Comparison of ENCODE assay signal across 13 cellular contexts in genomic region chr6:137878810-137879285, GRCh38. TPM values are rescaled to one million over a fixed set of nuclear protein-coding genes. Genes with fewer than 3 reads are reported as not detected.
A peak's percentile ranks its signal among the peaks of the same experiment; 100 is the strongest.
DNase-seq lines count a peak whose midpoint lies in the region; ATAC-seq and TF ChIP-seq lines count a peak whose summit lies in the region.
"Had no signal": no experiment of that assay in that cellular context is flagged by ENCODE, and none has a peak within 500 bp of the region (broad histone marks: within the 10 kb centered on the region; RNA-seq: fewer than 3 reads in every experiment).

No MANE protein-coding gene starts in this region.

- no peaks in the 10 kb centered on the region for H3K9me3 ChIP-seq in A673 (ENCODE audit: low read depth, low read length, poor library complexity, severe bottlenecking)
- H3K9me3 ChIP-seq in left lung = no peaks in the 10 kb centered on the region

- H3K36me3 ChIP-seq in GM23338 (ENCODE audit: insufficient read depth) = 0 out of 2 replicates have a peak, but pooled peaks cover 4% of the 10 kb centered on the region
- peaks cover 11% of the 10 kb centered on the region for H3K36me3 ChIP-seq in A673 (ENCODE audit: insufficient read depth, low read length, poor library complexity, severe bottlenecking)
- H3K36me3 ChIP-seq in left lung = peaks cover 5 to 92% of the 10 kb centered on the region in 2 donors

- H3K27ac ChIP-seq in GM23338 (ENCODE audit: low read depth) (no peak overlapping the region), A673 (ENCODE audit: low read depth, low read length, poor library complexity, severe bottlenecking) (no peak overlapping the region), left lung (peak overlapping the region in 1 of 2 donors; percentile 70)
- H3K27ac ChIP-seq: PC-9 had no signal

- no peaks in the 10 kb centered on the region for H3K79me2 ChIP-seq in GM23338 (replicated peaks; ENCODE audit: insufficient read depth)

- H3K27me3 ChIP-seq in GM23338 (ENCODE audit: insufficient read depth) = no peaks in the 10 kb centered on the region
- H3K27me3 ChIP-seq in A673 (replicated peaks; ENCODE audit: insufficient read depth, low read depth, low read length, poor library complexity) = no peaks in the 10 kb centered on the region
- H3K27me3 ChIP-seq in left lung = no peaks in the 10 kb centered on the region

- POLR2A ChIA-PET in naive thymus-derived CD8-positive, alpha-beta T cell (lab: Charles Lee) = interaction anchor here (1.8 kb wide), 1 partner anchor 11 kb away, joined by 9 read pairs; the partner anchor contains the start of gene TNFAIP3
- POLR2A ChIA-PET in A673 (lab: Charles Lee; ENCODE audit: low non-redundant PET) = no interaction called here

- no peak overlapping the region for H2AFZ ChIP-seq in GM23338
- H2AFZ ChIP-seq: PC-9 had no signal

- intact Hi-C loops in A673 (cut with micrococcal nuclease; ENCODE audit: unreplicated experiment) = no loop called here
- intact Hi-C loops in left lung (cut with DNase I) = no loop called here

- H3F3A ChIP-seq in GM23338 (replicated peaks; ENCODE audit: low read depth) = no peaks in the 10 kb centered on the region

- H3K36me3 Mint-ChIP-seq in GM23338 (ENCODE audit: low read depth) = 0 out of 3 replicates have a peak, but pooled peaks cover 3% of the 10 kb centered on the region
- peaks cover 11 to 87% (median 68%) of the 10 kb centered on the region in 3 donors for H3K36me3 Mint-ChIP-seq in naive thymus-derived CD8-positive, alpha-beta T cell

- no peak overlapping the region for H3K27ac Mint-ChIP-seq in GM23338
- H3K27ac Mint-ChIP-seq in naive thymus-derived CD8-positive, alpha-beta T cell = peak overlapping the region; percentile 35 to 99 (median 74)

- CTCF ChIA-PET in A673 (lab: Charles Lee) = no interaction called here

- no peaks in the 10 kb centered on the region for H3K9me3 Mint-ChIP-seq in GM23338
- H3K9me3 Mint-ChIP-seq in naive thymus-derived CD8-positive, alpha-beta T cell = no peaks in the 10 kb centered on the region
- H3K9me3 Mint-ChIP-seq: activated B cell treated with CpG ODN at 0.5 μM for 24 hours had no signal

- H3K4me3 Mint-ChIP-seq in GM23338 = peak overlapping the region; percentile 54; the same call in 2 of the 3 replicates
- peak overlapping the region in 6 of 10 donors; percentile 43 to 73 (median 60) for H3K4me3 Mint-ChIP-seq in naive thymus-derived CD8-positive, alpha-beta T cell
- H3K4me3 Mint-ChIP-seq: activated B cell treated with CpG ODN at 0.5 μM for 24 hours had no signal

- no peaks in the 10 kb centered on the region for H3K9me2 ChIP-seq in GM23338 (ENCODE audit: insufficient read depth)

- no TSS peak for BruUV-seq in A673 (replicated peaks; lab: Mats Ljungman, UMichigan)

- TF ChIP-seq CTCF in GM23338 (conservative IDR thresholded peaks at IDR 0.05; ENCODE audit: low read depth in 2 of 2) = peak; percentile 57 to 65
- TF ChIP-seq CTCF in A673 (conservative IDR thresholded peaks at IDR 0.05; ENCODE audit: low read depth, low read length) = no peak
- TF ChIP-seq CTCF in left lung (IDR thresholded peaks at IDR 0.05) = no peak

- ATAC-seq in GM23338 = peak; percentile 96
- no peak for ATAC-seq in naive thymus-derived CD8-positive, alpha-beta T cell
- no peak for ATAC-seq in left lung

- peaks cover 29% of the 10 kb centered on the region for H3K4me1 Mint-ChIP-seq in GM23338
- H3K4me1 Mint-ChIP-seq in naive thymus-derived CD8-positive, alpha-beta T cell = peaks cover 22 to 81% (median 63%) of the 10 kb centered on the region in 4 donors

- peaks cover 13% of the 10 kb centered on the region for H3K27me3 Mint-ChIP-seq in GM23338 (ENCODE audit: insufficient read depth, low read depth, poor library complexity)
- H3K27me3 Mint-ChIP-seq in naive thymus-derived CD8-positive, alpha-beta T cell = peaks cover 0 to 4% (median 0%) of the 10 kb centered on the region in 5 donors
- H3K27me3 Mint-ChIP-seq: activated B cell treated with CpG ODN at 0.5 μM for 24 hours had no signal

- no peak overlapping the region for H3K4me3 ChIP-seq in GM23338
- no peak overlapping the region for H3K4me3 ChIP-seq in A673 (ENCODE audit: low read depth, low read length, poor library complexity, severe bottlenecking)
- no peak overlapping the region for H3K4me3 ChIP-seq in left lung
- H3K4me3 ChIP-seq: PC-9 had no signal

- peaks cover 21% of the 10 kb centered on the region for H3K4me1 ChIP-seq in GM23338 (ENCODE audit: insufficient read depth)
- H3K4me1 ChIP-seq in A673 (ENCODE audit: insufficient read depth, low read length, poor library complexity, severe bottlenecking) = no peaks in the 10 kb centered on the region
- H3K4me1 ChIP-seq in left lung = peaks cover 7 to 97% of the 10 kb centered on the region in 2 donors

- peak overlapping the region; percentile 74; the same call in 1 of the 2 replicates for H3K4me2 ChIP-seq in GM23338
- H3K4me2 ChIP-seq: PC-9 had no signal

- no peaks in the 10 kb centered on the region for H4K20me1 ChIP-seq in GM23338 (replicated peaks; ENCODE audit: insufficient read depth)

- DNase-seq in AG08395 (ENCODE audit: low spot score) (peak; percentile 31), GM23338 (ENCODE audit: low spot score) (peak; percentile 92), A673 (ENCODE audit: low spot score) (no peak), cerebellar cortex (ENCODE audit: low spot score) (no peak), foreskin melanocyte (no peak), left lung (no peak)
- peak; percentile 27 for DNase-seq in effector CD4-positive, alpha-beta T cell
- DNase-seq in naive thymus-derived CD8-positive, alpha-beta T cell = peak in 3 of 10 donors; percentile 37 to 46 (median 38)
- DNase-seq: activated B cell treated with CpG ODN at 0.5 μM for 24 hours, DMS153, midbrain, MM.1S, PC-9 had no signal

TF ChIP-seq in GM23338, 12 proteins besides CTCF, POLR2A, EP300 and RAD21 (continues in another document):
- TF ChIP-seq REST (IDR thresholded peaks at IDR 0.05; ENCODE audit: unreplicated experiment) (no peak), EZH2phosphoT487 (IDR thresholded peaks at IDR 0.05; ENCODE audit: unreplicated experiment) (no peak), NANOG (IDR thresholded peaks at IDR 0.05; ENCODE audit: borderline replicate concordance) (no peak), ETS1 (IDR thresholded peaks at IDR 0.05) (no peak)

RNA-seq across cellular contexts. Expression of gene TNFAIP3, which starts 11.8 kb away (rescaled TPM):
- total RNA-seq in GM23338 (2014; rRNA removed; shearing (Covaris generic)) = 2.3 and 4.4 TPM in 2 replicates
- polyA plus RNA-seq in GM23338 (2016; fragmentation: Nextera tagmentation; extraction: Ambion mirVana) = 2.1 and 3.3 TPM in 2 replicates
- total RNA-seq in naive thymus-derived CD8-positive, alpha-beta T cell = 100 to 1,000 TPM; 108 to 114 TPM
- polyA plus RNA-seq in naive thymus-derived CD8-positive, alpha-beta T cell = 100 to 1,000 TPM in 1 of 3 donors, 10 to 100 TPM in 2; 61.5 to 139 (median 84.3) TPM
- total RNA-seq in A673 (2021) (6.2 and 12.7 TPM in 2 replicates), left lung (100 to 1,000 TPM in 1 of 2 donors, 10 to 100 TPM in 1; 22.6 to 102 TPM)

Comparison
In these comparisons a context has a peak if more than half of its experiments do, and no peak if none do; other contexts are left out.
1. DNase-seq: peak in AG08395 (single experiment), GM23338 (single experiment) and effector CD4-positive, alpha-beta T cell (single experiment); none in A673 (single experiment), cerebellar cortex (single experiment), foreskin melanocyte (single experiment) and left lung (0 of 2).
2. CTCF ChIP-seq: peak in GM23338 (2 of 2); none in A673 (single experiment) and left lung (0 of 2).